ENCODE assay signal across 20 cellular contexts in the genomic region with DNA sequence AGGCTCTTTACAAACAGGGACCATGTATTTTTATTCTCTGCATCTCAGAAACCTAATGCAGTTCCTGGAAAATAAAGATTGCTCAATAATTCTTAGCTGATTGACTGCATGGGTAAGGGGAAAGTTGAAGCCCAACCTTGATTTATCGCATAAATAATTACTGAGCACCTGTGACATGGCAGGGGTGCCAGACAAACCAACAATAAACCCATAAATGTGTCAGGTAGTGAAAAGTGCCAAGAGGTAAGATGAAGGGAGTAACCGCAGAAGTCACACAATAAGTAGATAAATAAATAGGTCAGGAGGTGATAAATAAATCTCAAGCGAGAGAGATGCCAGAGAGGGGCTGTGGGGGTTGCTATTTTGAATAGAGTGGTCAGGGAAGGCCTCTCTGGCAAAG.
"Had no signal": no experiment of that assay in that cellular context is flagged by ENCODE, and none has a peak within 500 bp of the region (broad histone marks: within the 10 kb centered on the region; RNA-seq: fewer than 3 reads in every experiment).

No MANE protein-coding gene starts in this region.

- H3K4me1 ChIP-seq: esophagus muscularis mucosa, gastroesophageal sphincter, heart left ventricle, left lung, prostate gland, uterus had no signal

- H3K9me3 ChIP-seq: gastroesophageal sphincter, left lung, prostate gland, tibial nerve, uterus had no signal

- ATAC-seq: activated CD4-positive, alpha-beta T cell treated with anti-CD3 and anti-CD28 coated beads for 36 hours; gastroesophageal sphincter; heart left ventricle; left lung; right cardiac atrium; WTC11 had no signal

- H3K27ac ChIP-seq: cardiac muscle cell, esophagus muscularis mucosa, gastroesophageal sphincter, heart left ventricle, left lung, prostate gland, skin epidermis, uterus had no signal

- H3K36me3 ChIP-seq: cardiac muscle cell, esophagus muscularis mucosa, gastroesophageal sphincter, heart left ventricle, left lung, prostate gland, tibial nerve, uterus had no signal

- DNase-seq: activated CD4-positive, alpha-beta memory T cell treated with anti-CD3 and anti-CD28 coated beads for 36 hours; activated CD4-positive, alpha-beta T cell treated with anti-CD3 and anti-CD28 coated beads for 36 hours; activated naive CD8-positive, alpha-beta T cell treated with anti-CD3 and anti-CD28 coated beads for 36 hours; activated T-cell treated with anti-CD3 and anti-CD28 coated beads for 4 hours; amniotic stem cell; effector memory CD4-positive, alpha-beta T cell; heart left ventricle; kidney; left lung; right cardiac atrium; stimulated activated CD4-positive, alpha-beta T cell treated with anti-CD3 and anti-CD28 coated beads, Interleukin-15, amount 100 ng/mL, for 24 hours; stimulated activated CD4-positive, alpha-beta T cell treated with anti-CD3 and anti-CD28 coated beads, Interleukin-2, amount 100 ng/mL, for 48 hours; uterus had no signal

- H3K4me3 ChIP-seq: cardiac muscle cell, esophagus muscularis mucosa, gastroesophageal sphincter, heart left ventricle, left lung, prostate gland, skin epidermis, tibial nerve, uterus had no signal

- H3K27me3 ChIP-seq: cardiac muscle cell, esophagus muscularis mucosa, gastroesophageal sphincter, tibial nerve, uterus had no signal
